ENCODE assay signal across 28 cellular contexts in genomic region chr10:71610651-71611050, GRCh38.
"Had no signal": no experiment of that assay in that cellular context is flagged by ENCODE, and none has a peak within 500 bp of the region (broad histone marks: within the 10 kb centered on the region; RNA-seq: fewer than 3 reads in every experiment).

No MANE protein-coding gene starts in this region.

- H3K4me1 Mint-ChIP-seq: activated CD8-positive, alpha-beta memory T cell treated with anti-CD3 and anti-CD28 coated beads, Interleukin-2, amount 10 ng/mL, durations not matched to agents 7 days and 5 days had no signal

- H3K36me3 Mint-ChIP-seq: activated CD8-positive, alpha-beta memory T cell treated with anti-CD3 and anti-CD28 coated beads, Interleukin-2, amount 10 ng/mL, durations not matched to agents 7 days and 5 days; activated naive CD4-positive, alpha-beta T cell treated with anti-CD3 and anti-CD28 coated beads, Interleukin-2, amount 50 U/mL, for 72 hours; WTC11 had no signal

- H3K27me3 ChIP-seq: ascending aorta, body of pancreas, MG63 had no signal

- FAIRE-seq: bronchial epithelial cell, RCC 7860 had no signal

- ATAC-seq: activated CD8-positive, alpha-beta memory T cell treated with anti-CD3 and anti-CD28 coated beads, Interleukin-2, amount 10 ng/mL, durations not matched to agents 7 days and 5 days; activated naive CD4-positive, alpha-beta T cell treated with anti-CD3 and anti-CD28 coated beads, Interleukin-2, amount 50 U/mL, for 72 hours; activated naive CD8-positive, alpha-beta T cell treated with anti-CD3 and anti-CD28 coated beads, Interleukin-2, amount 50 U/mL, for 24 hours; body of pancreas; WTC11 had no signal

- H3K27ac Mint-ChIP-seq: activated CD8-positive, alpha-beta memory T cell treated with anti-CD3 and anti-CD28 coated beads, Interleukin-2, amount 10 ng/mL, durations not matched to agents 7 days and 5 days; activated naive CD4-positive, alpha-beta T cell treated with anti-CD3 and anti-CD28 coated beads, Interleukin-2, amount 50 U/mL, for 72 hours; activated naive CD8-positive, alpha-beta T cell treated with anti-CD3 and anti-CD28 coated beads, Interleukin-2, amount 50 U/mL, for 24 hours; activated T-cell treated with anti-CD3 and anti-CD28 coated beads, Interleukin-2, amount 50 U/mL, for 24 hours; activated T-helper 1 cell treated with anti-CD3 and anti-CD28 coated beads, Interleukin-12 subunit alpha, Interleukin-12 subunit beta, Interleukin-2, Interleukin-4 antibody, amounts not matched to agents 30 ng/mL and 10 ng/mL and 1 ng/mL, durations not matched to agents 14 hours and 24 hours and 36 hours; T-helper 1 cell treated with Interleukin-12 subunit alpha and Interleukin-12 subunit beta and Interleukin-4 antibody, amounts not matched to agents 30 μg/mL and 1 μg/mL, for 36 hours; WTC11 had no signal

- H3K36me3 ChIP-seq: ascending aorta, MG63 had no signal

- H3K9me3 ChIP-seq: ascending aorta, body of pancreas, MG63 had no signal

- DNase-seq: activated CD4-positive, alpha-beta T cell treated with anti-CD3 and anti-CD28 coated beads for 48 hours; activated CD4-positive, alpha-beta T cell treated with anti-CD3 and anti-CD28 coated beads, Interleukin-2, amount 50 U/mL, for 4 hours; activated CD4-positive, CD25-positive, alpha-beta regulatory T cell treated with anti-CD3 and anti-CD28 coated beads, Interleukin-2, amount 50 U/mL, for 72 hours; activated CD8-positive, alpha-beta memory T cell treated with anti-CD3 and anti-CD28 coated beads, Interleukin-2, amount 10 ng/mL, durations not matched to agents 7 days and 5 days; activated effector memory CD4-positive, alpha-beta T cell treated with anti-CD3 and anti-CD28 coated beads, Interleukin-2, amount 50 U/mL, for 16 hours; activated naive CD4-positive, alpha-beta T cell treated with Interleukin-2 at 50 U/mL for 16 hours; activated naive CD8-positive, alpha-beta T cell treated with anti-CD3 and anti-CD28 coated beads, Interleukin-2, amount 50 U/mL, for 24 hours; activated T-cell treated with anti-CD3 and anti-CD28 coated beads, Interleukin-2, amount 50 U/mL, for 24 hours; amniotic stem cell; body of pancreas; MG63; MV-4-11; NCI-H1105; NCI-H1436; NCI-H1694 treated with DMSO at 0.1 percent for 48 hours; NCI-H2029 treated with DMSO at 0.1 percent for 48 hours; NCI-H345; NCI-H510A; NCI-H526 treated with DMSO at 0.1 percent for 48 hours; NK-92 treated with Interleukin-12 subunit alpha and Interleukin-12 subunit beta, amount 100 ng/mL, for 24 hours; SHP77 treated with DMSO at 0.1 percent for 48 hours had no signal

- H3K4me1 ChIP-seq: body of pancreas had no signal

- H3K4me3 ChIP-seq: ascending aorta, body of pancreas, MG63 had no signal

- H3K4me3 Mint-ChIP-seq: activated CD8-positive, alpha-beta memory T cell treated with anti-CD3 and anti-CD28 coated beads, Interleukin-2, amount 10 ng/mL, durations not matched to agents 7 days and 5 days; activated naive CD8-positive, alpha-beta T cell treated with anti-CD3 and anti-CD28 coated beads, Interleukin-2, amount 50 U/mL, for 24 hours; activated T-cell treated with anti-CD3 and anti-CD28 coated beads, Interleukin-2, amount 50 U/mL, for 24 hours; activated T-helper 1 cell treated with anti-CD3 and anti-CD28 coated beads, Interleukin-12 subunit alpha, Interleukin-12 subunit beta, Interleukin-2, Interleukin-4 antibody, amounts not matched to agents 30 ng/mL and 10 ng/mL and 1 ng/mL, durations not matched to agents 14 hours and 24 hours and 36 hours; T-helper 1 cell treated with Interleukin-12 subunit alpha and Interleukin-12 subunit beta and Interleukin-4 antibody, amounts not matched to agents 30 μg/mL and 1 μg/mL, for 36 hours; WTC11 had no signal

- H3K9me3 Mint-ChIP-seq: activated naive CD4-positive, alpha-beta T cell treated with anti-CD3 and anti-CD28 coated beads, Interleukin-2, amount 50 U/mL, for 72 hours; activated naive CD8-positive, alpha-beta T cell treated with anti-CD3 and anti-CD28 coated beads, Interleukin-2, amount 50 U/mL, for 24 hours; activated T-cell treated with anti-CD3 and anti-CD28 coated beads, Interleukin-2, amount 50 U/mL, for 24 hours; activated T-helper 1 cell treated with anti-CD3 and anti-CD28 coated beads, Interleukin-12 subunit alpha, Interleukin-12 subunit beta, Interleukin-2, Interleukin-4 antibody, amounts not matched to agents 30 ng/mL and 10 ng/mL and 1 ng/mL, durations not matched to agents 14 hours and 24 hours and 36 hours; T-helper 1 cell treated with Interleukin-12 subunit alpha and Interleukin-12 subunit beta and Interleukin-4 antibody, amounts not matched to agents 30 μg/mL and 1 μg/mL, for 36 hours; WTC11 had no signal

- H3K27me3 Mint-ChIP-seq: activated T-cell treated with anti-CD3 and anti-CD28 coated beads, Interleukin-2, amount 50 U/mL, for 24 hours had no signal

- H3K27ac ChIP-seq: ascending aorta, body of pancreas had no signal
